ENCODE assay signal across 8 cellular contexts in the genomic region with DNA sequence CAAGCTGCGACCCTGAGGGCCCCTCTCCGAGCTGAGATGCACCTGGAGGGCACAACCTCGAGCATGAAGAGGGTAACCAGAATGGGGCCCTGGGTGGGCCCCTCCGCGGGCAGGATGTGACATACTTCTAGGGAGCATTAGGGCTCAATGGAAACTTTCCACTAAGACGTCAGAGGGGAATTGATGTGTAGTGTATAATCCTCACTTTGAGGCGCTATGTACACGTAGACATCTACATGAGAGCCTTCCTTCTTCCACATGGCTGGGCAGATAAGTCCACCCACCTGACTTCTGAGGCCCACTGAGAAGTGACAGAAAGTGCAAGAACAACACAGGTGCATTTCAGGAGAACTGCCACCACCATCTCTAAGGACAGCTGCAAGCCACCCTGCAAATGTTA.
DNase-seq lines count a peak whose midpoint lies in the region; ATAC-seq lines count a peak whose summit lies in the region.

No MANE protein-coding gene starts in this region.

- peaks cover 86% of the 10 kb centered on the region for H3K4me1 Mint-ChIP-seq in stimulated activated memory B cell treated with anti-CD40 and anti-IgM and Interleukin-4, amounts not matched to agents 10 μg/mL and 1 μg/mL and 100 μg/mL, for 72 hours

- DNase-seq in NCI-H774 (lab: John Stamatoyannopoulos, UW) (no peak), GDM1 (lab: John Stamatoyannopoulos, UW) (no peak), medulla oblongata (ENCODE audit: extremely low spot score) (no peak), D341Med (ENCODE audit: low spot score) (no peak)

- H3K36me3 Mint-ChIP-seq in stimulated activated memory B cell treated with anti-CD40 and anti-IgM and Interleukin-4, amounts not matched to agents 10 μg/mL and 1 μg/mL and 100 μg/mL, for 72 hours, result peaks cover 5% of the 10 kb centered on the region

- H3K27ac Mint-ChIP-seq in stimulated activated memory B cell treated with anti-CD40 and anti-IgM and Interleukin-4, amounts not matched to agents 10 μg/mL and 1 μg/mL and 100 μg/mL, for 72 hours, result peak overlapping the region; percentile 91

- peak overlapping the region; percentile 64 for H3K4me3 Mint-ChIP-seq in stimulated activated memory B cell treated with anti-CD40 and anti-IgM and Interleukin-4, amounts not matched to agents 10 μg/mL and 1 μg/mL and 100 μg/mL, for 72 hours

- no peaks in the 10 kb centered on the region for H3K9me3 Mint-ChIP-seq in stimulated activated memory B cell treated with anti-CD40 and anti-IgM and Interleukin-4, amounts not matched to agents 10 μg/mL and 1 μg/mL and 100 μg/mL, for 72 hours

- ATAC-seq in GM19043 (IDR thresholded peaks at IDR 0.05; ENCODE audit: low read depth, unreplicated experiment), result peak; percentile 59
- ATAC-seq in HG02642 (IDR thresholded peaks at IDR 0.05; ENCODE audit: poor library complexity, unreplicated experiment), result peak; percentile 74
- ATAC-seq in HG03565 (IDR thresholded peaks at IDR 0.05; ENCODE audit: unreplicated experiment), result peak; percentile 53
- ATAC-seq in stimulated activated memory B cell treated with anti-CD40 and anti-IgM and Interleukin-4, amounts not matched to agents 10 μg/mL and 1 μg/mL and 100 μg/mL, for 72 hours, result peak; percentile 93

- H3K27me3 Mint-ChIP-seq in stimulated activated memory B cell treated with anti-CD40 and anti-IgM and Interleukin-4, amounts not matched to agents 10 μg/mL and 1 μg/mL and 100 μg/mL, for 72 hours, result no peaks in the 10 kb centered on the region
